8 cellular contexts compared by ENCODE assay signal in genomic region chr14:24674204-24674970, GRCh38. TPM values are rescaled to one million over a fixed set of nuclear protein-coding genes. Genes with fewer than 3 reads are reported as not detected.
DNase-seq lines count a peak whose midpoint lies in the region; ATAC-seq and TF ChIP-seq lines count a peak whose summit lies in the region.

No MANE protein-coding gene starts in this region.

- in situ Hi-C loops in ACHN (cut with HindIII; ENCODE audit: low pct_ligation_motif_present, low pct_unique_long_range_greater_than_20kb, low sequenced_read_pairs): no loop called here

- TF ChIP-seq POLR2A in Peyer's patch (IDR thresholded peaks at IDR 0.05): no peak

- H3K9me3 ChIP-seq in Peyer's patch: no peaks in the 10 kb centered on the region

- H3K4me3 ChIP-seq in Peyer's patch: no peak overlapping the region

- H3K27ac Mint-ChIP-seq in naive B cell (peak overlapping the region; percentile 94 to 98 (median 96)), progenitor cell of endocrine pancreas (no peak overlapping the region)

- DNase-seq in Peyer's patch (peak in 2 of 3 donors; percentile 70 to 77), naive B cell (peak; percentile 44), ACHN (no peak), NCI-H187 (lab: John Stamatoyannopoulos, UW) (no peak), 8988T (no peak), progenitor cell of endocrine pancreas (ENCODE audit: low spot score, unreplicated experiment) (no peak)

- TF ChIP-seq CTCF in Peyer's patch (IDR thresholded peaks at IDR 0.05) (no peak), progenitor cell of endocrine pancreas (IDR thresholded peaks at IDR 0.05; ENCODE audit: unreplicated experiment) (no peak)

- H3K9me3 Mint-ChIP-seq in naive B cell (peaks cover 0 to 9% (median 0%) of the 10 kb centered on the region in 7 donors), progenitor cell of endocrine pancreas (ENCODE audit: low read depth) (no peaks in the 10 kb centered on the region)

- ATAC-seq in GM18868 (IDR thresholded peaks at IDR 0.05; ENCODE audit: unreplicated experiment) (peak; percentile 58), HG02798 (IDR thresholded peaks at IDR 0.05; ENCODE audit: poor library complexity, unreplicated experiment) (peak; percentile 56), naive B cell (ENCODE audit: low read depth in 2 of 2) (peak; percentile 51 to 60)

- no peaks in the 10 kb centered on the region for H3K27me3 Mint-ChIP-seq in naive B cell
- peaks cover 56% of the 10 kb centered on the region for H3K27me3 Mint-ChIP-seq in progenitor cell of endocrine pancreas

- peaks cover 3 to 6% of the 10 kb centered on the region in 2 donors for H3K36me3 Mint-ChIP-seq in naive B cell
- no peaks in the 10 kb centered on the region for H3K36me3 Mint-ChIP-seq in progenitor cell of endocrine pancreas (ENCODE audit: insufficient read depth)

- H3K4me3 Mint-ChIP-seq in naive B cell (peak overlapping the region; percentile 72 to 92 (median 86)), progenitor cell of endocrine pancreas (ENCODE audit: low read depth) (no peak overlapping the region)

- no peaks in the 10 kb centered on the region for H3K27me3 ChIP-seq in Peyer's patch

- H3K4me1 ChIP-seq in Peyer's patch: peaks cover 0 to 11% (median 5%) of the 10 kb centered on the region in 4 donors

- H3K4me1 Mint-ChIP-seq in naive B cell: peaks cover 41 to 63% (median 53%) of the 10 kb centered on the region in 3 donors
- H3K4me1 Mint-ChIP-seq in progenitor cell of endocrine pancreas (ENCODE audit: low read depth): peaks cover 2% of the 10 kb centered on the region

- H3K27ac ChIP-seq in Peyer's patch: peak overlapping the region; percentile 51 to 80 (median 57)

- no peaks in the 10 kb centered on the region for H3K36me3 ChIP-seq in Peyer's patch

RNA-seq across cellular contexts. Expression of gene GZMB, which starts 40.4 kb away (rescaled TPM):
- total RNA-seq in Peyer's patch (1 to 10 TPM in 2 of 4 donors, not detected in 2; 1.1 to 1.9 TPM), progenitor cell of endocrine pancreas (not detected in 2 replicates)
- 1 to 10 TPM; 1.1 to 3.2 (median 2.6) TPM for polyA plus RNA-seq in naive B cell (ENCODE audit: low read depth in 6 of 6)

Comparison
In these comparisons a context has a peak if more than half of its experiments do, and no peak if none do; other contexts are left out.
1. DNase-seq: peak in Peyer's patch (2 of 3) and naive B cell (single experiment); none in ACHN (single experiment), NCI-H187 (0 of 2), 8988T (single experiment) and progenitor cell of endocrine pancreas (single experiment).
2. Peak in every context shown above with its lines, with median percentiles within 50 percentile points of each other: ATAC-seq.